Comparison of ENCODE assay signal across 1 cellular context in the genomic region with DNA sequence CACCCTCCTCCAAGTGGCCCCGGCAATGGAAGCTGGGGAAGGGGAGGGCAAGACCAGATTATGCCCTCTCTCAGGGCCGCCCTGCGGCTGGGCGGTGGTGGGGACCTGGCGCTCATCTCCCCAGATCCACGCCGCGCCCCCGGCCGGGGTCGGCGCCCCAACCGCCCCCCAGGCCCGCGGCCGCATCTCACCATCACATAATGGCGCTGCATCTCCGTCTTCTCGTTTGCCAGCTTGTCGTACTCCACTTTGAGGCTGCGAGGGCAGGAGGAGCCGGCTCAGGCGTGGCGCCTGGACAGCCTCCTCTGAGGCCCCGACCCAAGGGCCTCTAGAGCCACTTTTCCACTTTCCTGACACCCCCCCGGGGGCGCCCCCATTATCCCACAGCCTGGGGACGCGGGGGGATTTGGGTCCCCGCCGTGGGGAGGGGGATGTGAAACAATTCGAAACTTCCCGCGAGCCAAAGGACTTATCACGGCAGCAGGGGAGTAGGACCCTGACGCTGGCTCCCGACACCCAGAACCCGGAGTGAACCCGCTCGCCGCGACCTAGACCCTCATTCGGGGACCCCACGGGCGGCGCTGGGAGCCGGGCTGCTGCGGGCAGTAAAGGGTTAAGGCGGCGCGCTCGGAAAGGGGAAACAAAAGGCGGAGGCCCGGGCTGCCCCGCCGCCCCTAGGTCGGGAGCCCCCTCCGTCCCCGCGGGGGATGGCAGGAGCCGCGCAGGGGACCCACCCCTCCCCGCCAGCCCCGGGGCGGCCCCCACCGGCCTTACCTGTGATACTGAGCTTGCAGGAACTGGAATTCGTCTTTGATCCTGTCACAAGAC.
TF ChIP-seq lines count a peak whose summit lies in the region.

No MANE protein-coding gene starts in this region.

TF ChIP-seq in H1, 55 proteins besides CTCF, POLR2A, EP300 and RAD21:
- TF ChIP-seq YY1 (IDR thresholded peaks at IDR 0.05; ENCODE audit: low read depth, low read length) (peak; percentile 18; the same call in 1 of the 2 replicates), SUZ12 (IDR thresholded peaks at IDR 0.05; ENCODE audit: low read length) (0 out of 2 replicates have a peak, but pooled peaks have one; percentile 7), RBBP5 (IDR thresholded peaks at IDR 0.05; ENCODE audit: borderline replicate concordance, low read depth, low read length) (peak; percentile 49; the same call in 1 of the 2 replicates), EGR1 (IDR thresholded peaks at IDR 0.05; ENCODE audit: borderline replicate concordance, low read depth, low read length) (no peak), SIN3A (conservative IDR thresholded peaks at IDR 0.05 in 1 of 2, IDR thresholded peaks at IDR 0.05 in 1 of 2; ENCODE audit: low read depth in 1 of 2, low read length in 2 of 2) (0 out of 4 replicates have a peak, but pooled peaks of 1 of the 2 experiments have one; percentile 16), ASH2L (IDR thresholded peaks at IDR 0.05; ENCODE audit: low read length) (peak; percentile 52)
